Comparison of ENCODE assay signal across 21 cellular contexts in the genomic region with DNA sequence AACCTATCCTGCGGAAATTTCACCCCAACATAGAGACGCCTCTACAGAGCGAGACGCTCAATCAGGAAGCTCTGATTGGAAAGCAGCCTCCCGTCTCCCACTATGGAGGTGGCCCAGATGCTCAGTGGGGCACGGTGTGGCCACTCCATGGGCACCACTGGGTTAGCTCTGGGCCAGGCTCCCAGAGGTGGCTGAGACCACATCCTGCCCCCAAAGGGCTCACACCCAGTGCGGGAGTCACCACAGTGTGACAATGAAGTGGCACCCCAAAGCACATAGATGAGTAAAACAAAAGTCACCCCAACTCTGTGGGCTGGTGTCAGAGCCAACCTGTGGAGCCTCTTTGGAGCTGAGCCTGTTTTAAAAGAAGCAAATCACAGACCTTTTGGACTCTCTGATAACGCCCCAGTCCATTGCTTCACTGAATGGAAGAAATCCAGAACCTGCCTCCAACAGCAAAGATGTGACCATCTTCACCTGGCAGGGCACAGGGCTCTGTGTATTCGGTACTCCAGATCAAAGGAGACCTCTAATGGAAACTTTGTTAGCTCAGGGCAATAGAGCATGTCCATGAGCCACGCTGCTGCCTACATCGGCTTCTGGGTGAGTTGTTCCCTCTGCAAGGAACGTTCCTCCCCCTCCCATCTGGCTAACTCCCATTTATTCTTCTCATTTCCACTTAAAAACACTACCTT. TPM values are rescaled to one million over a fixed set of nuclear protein-coding genes. Genes with fewer than 3 reads are reported as not detected.
A peak's percentile ranks its signal among the peaks of the same experiment; 100 is the strongest.
DNase-seq lines count a peak whose midpoint lies in the region; ATAC-seq, FAIRE-seq and TF ChIP-seq lines count a peak whose summit lies in the region.
"Had no signal": no experiment of that assay in that cellular context is flagged by ENCODE, and none has a peak within 500 bp of the region (broad histone marks: within the 10 kb centered on the region; RNA-seq: fewer than 3 reads in every experiment).

No MANE protein-coding gene starts in this region.

- no peak overlapping the region for H3K9ac ChIP-seq in BLaER1 treated with 17β-estradiol and CSF1 and Interleukin-3, amounts not matched to agents 10 nM and 100 nM
- no peak overlapping the region for H3K9ac ChIP-seq in GM12878 (ENCODE audit: control insufficient read depth, insufficient read depth, low read length)

- 38% methylated on average over 12 of the region's 12 CpGs for WGBS in GM12878 (ENCODE audit: insufficient coverage, insufficient replicate concordance, low lambda C conversion rate, missing lambda C conversion rate)

- no peak for TF ChIP-seq RAD21 in GM12878 (IDR thresholded peaks at IDR 0.05; ENCODE audit: insufficient read depth, low read depth, low read length)

- H3K4me2 ChIP-seq in BLaER1 treated with 17β-estradiol and CSF1 and Interleukin-3, amounts not matched to agents 10 nM and 100 nM, result peak overlapping the region; percentile 47 to 92 (median 83)
- H3K4me2 ChIP-seq in GM12878 (ENCODE audit: control insufficient read depth, insufficient read depth), result no peak overlapping the region

- TF ChIP-seq POLR2A in GM12878 (IDR thresholded peaks at IDR 0.05; ENCODE audit: low read depth, low read length) (no peak), GM18505 (IDR thresholded peaks at IDR 0.05; ENCODE audit: borderline replicate concordance, extremely low read depth, insufficient read depth, insufficient read length) (no peak)

- no peak for DNase-seq in GM12878 (ENCODE audit: low read depth, low spot score)
- DNase-seq in mesenteric fat pad (ENCODE audit: low spot score), result peak; percentile 43
- no peak for DNase-seq in RWPE1 (ENCODE audit: low spot score)
- no peak for DNase-seq in osteocyte (ENCODE audit: extremely low spot score, unreplicated experiment)
- DNase-seq: activated naive CD4-positive, alpha-beta T cell; AML-193; DMS 273 treated with DMSO at 0.1 percent for 48 hours; effector memory CD4-positive, alpha-beta T cell; KG1; NCI-H1417 treated with DMSO at 0.1 percent for 48 hours; stimulated activated CD4-positive, alpha-beta T cell treated with anti-CD3 and anti-CD28 coated beads, Interleukin-4, amount 100 ng/mL, for 4 hours; SW 1271 had no signal

- RAD21 ChIA-PET in GM12878 (lab: Charles Lee; ENCODE audit: unreplicated experiment), result interaction anchor here (0.8 to 1.3 kb wide), 3 partner anchors 16 to 201 kb away, joined by 3 to 4 read pairs (median 4); no protein-coding TSS in a partner anchor

- TF ChIP-seq CTCF in GM12878 (IDR thresholded peaks at IDR 0.05 in 2 of 3, conservative IDR thresholded peaks at IDR 0.05 in 1 of 3; ENCODE audit: control insufficient read depth in 2 of 3, extremely low read depth in 1 of 3, insufficient read depth in 1 of 3, low read depth in 3 of 3, low read length in 3 of 3) (no peak), RWPE1 (conservative IDR thresholded peaks at IDR 0.05; ENCODE audit: low read depth) (no peak), osteocyte (IDR thresholded peaks at IDR 0.05) (no peak)

- no peaks in the 10 kb centered on the region for H3K79me2 ChIP-seq in GM12878 (ENCODE audit: control insufficient read depth, insufficient read depth, low read length)

- intact Hi-C loops in GM12878 (cut with micrococcal nuclease; ENCODE audit: unreplicated experiment), result no loop called here

- no peaks in the 10 kb centered on the region for H3K36me3 ChIP-seq in BLaER1 treated with 17β-estradiol and CSF1 and Interleukin-3, amounts not matched to agents 10 nM and 100 nM
- H3K36me3 ChIP-seq in GM12878 (ENCODE audit: control insufficient read depth in 2 of 2, insufficient read depth in 2 of 2, low read length in 1 of 2), result no peaks in the 10 kb centered on the region; a peak in 1 of 4 replicates
- H3K36me3 ChIP-seq: HAP-1, neutrophil, Peyer's patch had no signal

- peak overlapping the region in 3 of 11 experiments; percentile 8 to 26 (median 12); a peak in 3 of 22 replicates for H3K27ac ChIP-seq in BLaER1 treated with 17β-estradiol and CSF1 and Interleukin-3, amounts not matched to agents 10 nM and 100 nM
- no peak overlapping the region for H3K27ac ChIP-seq in GM12878 (ENCODE audit: control insufficient read depth, insufficient read depth)
- no peak overlapping the region for H3K27ac ChIP-seq in RWPE1
- H3K27ac ChIP-seq: neutrophil, Peyer's patch, VCaP had no signal

- H3K27me3 Mint-ChIP-seq in osteocyte (ENCODE audit: unreplicated experiment), result peaks cover 2% of the 10 kb centered on the region
- H3K27me3 Mint-ChIP-seq in activated T-helper 17 cell treated with anti-CD3 and anti-CD28 coated beads, Interleukin-2, amount 50 U/mL, for 72 hours, result peaks cover 33% of the 10 kb centered on the region

- CTCF ChIA-PET in GM12878 (lab: Yijun Ruan, JAX), result interaction anchor here (0.6 to 1.7 kb wide), 2 partner anchors 22 to 106 kb away, joined by 3 read pairs; no protein-coding TSS in a partner anchor
- CTCF ChIA-PET in RWPE1 (lab: Yijun Ruan, JAX), result interaction anchor here (1.0 kb wide), 1 partner anchor 14 kb away, joined by 3 read pairs; no protein-coding TSS in a partner anchor

- no TSS peak for BruUV-seq in GM12878 (replicated peaks; lab: Mats Ljungman, UMichigan)

- peaks cover 0 to 5% (median 0%) of the 10 kb centered on the region in 11 experiments; a peak in 1 of 22 replicates for H3K27me3 ChIP-seq in BLaER1 treated with 17β-estradiol and CSF1 and Interleukin-3, amounts not matched to agents 10 nM and 100 nM
- H3K27me3 ChIP-seq in GM12878 (replicated peaks in 1 of 2; ENCODE audit: control insufficient read depth in 2 of 2, insufficient read depth in 2 of 2, low read length in 1 of 2), result no peaks in the 10 kb centered on the region
- H3K27me3 ChIP-seq: neutrophil, Peyer's patch had no signal

- no peak for TF ChIP-seq EP300 in GM12878 (IDR thresholded peaks at IDR 0.05; ENCODE audit: borderline replicate concordance in 1 of 2, control insufficient read depth in 1 of 2, low read depth in 2 of 2, low read length in 2 of 2)

- H4K20me1 ChIP-seq in BLaER1 treated with 17β-estradiol and CSF1 and Interleukin-3, amounts not matched to agents 10 nM and 100 nM, result peaks cover 0 to 29% (median 4%) of the 10 kb centered on the region in 11 experiments; a peak in 5 of 22 replicates
- H4K20me1 ChIP-seq in GM12878 (ENCODE audit: control insufficient read depth, insufficient read depth), result no peaks in the 10 kb centered on the region

- peaks cover 0 to 12% (median 5%) of the 10 kb centered on the region in 11 experiments; a peak in 6 of 22 replicates for H3K9me3 ChIP-seq in BLaER1 treated with 17β-estradiol and CSF1 and Interleukin-3, amounts not matched to agents 10 nM and 100 nM (replicated peaks in 1 of 11)
- H3K9me3 ChIP-seq in GM12878 (replicated peaks; ENCODE audit: control insufficient read depth, insufficient read depth, low read length), result no peaks in the 10 kb centered on the region; the same call in 2 of the 3 replicates
- H3K9me3 ChIP-seq: HAP-1, neutrophil had no signal

- peaks cover 37 to 100% (median 97%) of the 10 kb centered on the region in 10 experiments for H3K4me1 ChIP-seq in BLaER1 treated with 17β-estradiol and CSF1 and Interleukin-3, amounts not matched to agents 10 nM and 100 nM
- H3K4me1 ChIP-seq in GM12878 (ENCODE audit: control insufficient read depth, insufficient read depth, low read length), result peaks cover 6% of the 10 kb centered on the region; the same call in 1 of the 2 replicates
- H3K4me1 ChIP-seq: HAP-1 had no signal

- H3K27ac Mint-ChIP-seq in osteocyte (ENCODE audit: unreplicated experiment), result no peak overlapping the region
- H3K27ac Mint-ChIP-seq in activated T-helper 17 cell treated with anti-CD3 and anti-CD28 coated beads, Interleukin-2, amount 50 U/mL, for 72 hours, result no peak overlapping the region
- H3K27ac Mint-ChIP-seq: brain had no signal

- no peak for FAIRE-seq in GM12878 (lab: Jason Lieb, UNC)

- H3K4me3 Mint-ChIP-seq in osteocyte (ENCODE audit: unreplicated experiment), result no peak overlapping the region
- no peak overlapping the region for H3K4me3 Mint-ChIP-seq in activated T-helper 17 cell treated with anti-CD3 and anti-CD28 coated beads, Interleukin-2, amount 50 U/mL, for 72 hours
- H3K4me3 Mint-ChIP-seq: brain had no signal

- peak overlapping the region in 1 of 10 experiments; percentile 9; a peak in 1 of 20 replicates for H3K4me3 ChIP-seq in BLaER1 treated with 17β-estradiol and CSF1 and Interleukin-3, amounts not matched to agents 10 nM and 100 nM
- no peak overlapping the region for H3K4me3 ChIP-seq in GM12878
- H3K4me3 ChIP-seq: HAP-1, Peyer's patch had no signal

- no peaks in the 10 kb centered on the region for H3K36me3 Mint-ChIP-seq in osteocyte (ENCODE audit: unreplicated experiment)
- no peaks in the 10 kb centered on the region for H3K36me3 Mint-ChIP-seq in activated T-helper 17 cell treated with anti-CD3 and anti-CD28 coated beads, Interleukin-2, amount 50 U/mL, for 72 hours (ENCODE audit: low read depth)

- H3K9me3 Mint-ChIP-seq in osteocyte (ENCODE audit: unreplicated experiment), result peaks cover 11% of the 10 kb centered on the region
- peaks cover 4% of the 10 kb centered on the region for H3K9me3 Mint-ChIP-seq in activated T-helper 17 cell treated with anti-CD3 and anti-CD28 coated beads, Interleukin-2, amount 50 U/mL, for 72 hours

- no peak overlapping the region for H2AFZ ChIP-seq in GM12878 (ENCODE audit: control insufficient read depth, low read depth, low read length)

- in situ Hi-C loops in GM12878 (cut with MboI), result no loop called here

- H3K4me1 Mint-ChIP-seq in osteocyte (ENCODE audit: unreplicated experiment), result peaks cover 6% of the 10 kb centered on the region
- H3K4me1 Mint-ChIP-seq in activated T-helper 17 cell treated with anti-CD3 and anti-CD28 coated beads, Interleukin-2, amount 50 U/mL, for 72 hours, result no peaks in the 10 kb centered on the region

- ATAC-seq in GM18909 (IDR thresholded peaks at IDR 0.05; ENCODE audit: poor library complexity, unreplicated experiment) (peak; percentile 62), GM12878 (peak; percentile 85), GM18505 (IDR thresholded peaks at IDR 0.05; ENCODE audit: unreplicated experiment) (no peak)
- ATAC-seq in activated T-helper 17 cell treated with anti-CD3 and anti-CD28 coated beads, Interleukin-2, amount 50 U/mL, for 72 hours (replicated peaks), result no peak

- SMC1A ChIA-PET in GM12878 (lab: Charles Lee; ENCODE audit: uncharacterized antibody, unreplicated experiment), result interaction anchor here (0.5 to 1.8 kb wide), 6 partner anchors 9 to 61 kb away, joined by 3 to 4 read pairs (median 4); no protein-coding TSS in a partner anchor

- POLR2A ChIA-PET in GM12878 (lab: Charles Lee) (interaction anchor here (1.1 to 2.0 kb wide), 3 partner anchors 9 to 116 kb away, joined by 3 to 5 read pairs (median 4); no protein-coding TSS in a partner anchor), RWPE1 (lab: Yijun Ruan, JAX; ENCODE audit: low non-redundant PET) (no interaction called here)

RNA-seq across cellular contexts. Expression of a gene that starts 19.6 kb away (rescaled TPM):
- total RNA-seq in GM12878 (2013; cell fraction: nucleolus; rRNA removed), result 113 and 120 TPM in 2 replicates
- total RNA-seq in GM12878 (2014; rRNA removed), result 13.1 and 13.6 TPM in 2 replicates
- 19.9 and 20.3 TPM in 2 replicates for total RNA-seq in GM12878 (2014; rRNA removed; fragmentation: Illumina TruSeq; extraction: Trizol)
- total RNA-seq in GM12878 (2021), result 40.2 and 40.4 TPM in 2 replicates
- polyA plus RNA-seq in GM12878 (2011; ENCODE audit: low read depth), result 7.5 TPM
- 10.2 and 12.1 TPM in 2 replicates for polyA plus RNA-seq in GM12878 (2011; rRNA removed)
- polyA plus RNA-seq in GM12878 (2011; cell fraction: cytosol; rRNA removed), result 6.8 and 7.1 TPM in 2 replicates
- 28.8 and 37.1 TPM in 2 replicates for polyA plus RNA-seq in GM12878 (2011; cell fraction: nucleus; rRNA removed)
- 10.5 and 13.6 TPM in 2 replicates for polyA plus RNA-seq in GM12878 (2012)
- 21.0 and 24.3 TPM in 2 replicates for polyA plus RNA-seq in GM12878 (2014; fragmentation: Illumina TruSeq; extraction: Trizol)
- polyA plus RNA-seq in GM12878 (2014; fragmentation: Nextera tagmentation; extraction: Ambion mirVana), result 10 to 100 TPM in 1 of 2 experiments, 1 to 10 TPM in 1; 7.8 to 13.1 TPM
- 15.6 and 16.8 TPM in 2 replicates for polyA plus RNA-seq in GM12878 (2014; rRNA removed)
- 10 to 100 TPM; 26.1 to 49.3 TPM for polyA plus RNA-seq in GM12878 (2016; fragmentation: Nextera tagmentation; extraction: Ambion mirVana)
- 8.2 and 11.1 TPM in 2 replicates for polyA minus RNA-seq in GM12878 (2011; rRNA and poly(A)+ RNA removed)
- polyA minus RNA-seq in GM12878 (2011; cell fraction: cytosol; rRNA and poly(A)+ RNA removed), result 3.2 and 4.5 TPM in 2 replicates
- 11.0 and 12.8 TPM in 2 replicates for polyA minus RNA-seq in GM12878 (2011; cell fraction: nucleus; rRNA and poly(A)+ RNA removed)
- 47.4 TPM for total RNA-seq in mesenteric fat pad
- 5.1 and 5.4 TPM in 2 replicates for total RNA-seq in osteocyte
- total RNA-seq in activated T-helper 17 cell treated with anti-CD3 and anti-CD28 coated beads, Interleukin-2, amount 50 U/mL, for 72 hours, result 1 to 10 TPM in 1 of 2 donors, under 1 TPM in 1; 0.95 to 5.3 TPM

Comparison
In these comparisons a context has a peak if more than half of its experiments do, and no peak if none do; other contexts are left out.
1. ATAC-seq: peak in GM18909 (single experiment) and GM12878 (single experiment); none in activated T-helper 17 cell treated with anti-CD3 and anti-CD28 coated beads, Interleukin-2, amount 50 U/mL, for 72 hours (single experiment) and GM18505 (single experiment).